8 cellular contexts compared by ENCODE assay signal in genomic region chr12:64221656-64222010, GRCh38. TPM values are rescaled to one million over a fixed set of nuclear protein-coding genes. Genes with fewer than 3 reads are reported as not detected.
DNase-seq lines count a peak whose midpoint lies in the region; ATAC-seq and TF ChIP-seq lines count a peak whose summit lies in the region.

No MANE protein-coding gene starts in this region.

- POLR2A ChIA-PET in CD8-positive, alpha-beta memory T cell (lab: Charles Lee) = interaction anchor here (0.8 to 1.3 kb wide), 3 partner anchors 12 to 183 kb away, joined by 3 to 4 read pairs (median 3); partner anchors contain the start of gene XPOT
- POLR2A ChIA-PET in naive thymus-derived CD4-positive, alpha-beta T cell (lab: Charles Lee) = interaction anchor here (0.7 to 1.2 kb wide), 4 partner anchors 181 to 1909 kb away, joined by 3 to 6 read pairs (median 4); partner anchors contain the start of genes LEMD3, LLPH and XPOT

- peak overlapping the region; percentile 97 for H3K27ac ChIP-seq in CD8-positive, alpha-beta memory T cell (ENCODE audit: low read depth, low read length)
- peak overlapping the region; percentile 92 for H3K27ac ChIP-seq in naive thymus-derived CD4-positive, alpha-beta T cell (ENCODE audit: low read depth, low read length)

- H3K36me3 Mint-ChIP-seq in CD8-positive, alpha-beta memory T cell = peaks cover 0 to 10% (median 0%) of the 10 kb centered on the region in 3 donors
- peaks cover 9% of the 10 kb centered on the region for H3K36me3 Mint-ChIP-seq in activated T-cell treated with anti-CD3 and anti-CD28 coated beads, Interleukin-2, amount 50 U/mL, for 24 hours (ENCODE audit: low read depth)
- peaks cover 0 to 2% (median 0%) of the 10 kb centered on the region in 5 donors for H3K36me3 Mint-ChIP-seq in naive thymus-derived CD4-positive, alpha-beta T cell
- H3K36me3 Mint-ChIP-seq in stimulated activated naive CD8-positive, alpha-beta T cell treated with anti-CD3 and anti-CD28 coated beads, Interleukin-15, Interleukin-2, amounts not matched to agents 100 ng/mL and 50 ng/mL, for 24 hours (ENCODE audit: low read depth) = no peaks in the 10 kb centered on the region

- peak overlapping the region; percentile 92 to 100 (median 96) for H3K4me3 Mint-ChIP-seq in CD8-positive, alpha-beta memory T cell
- H3K4me3 Mint-ChIP-seq in activated T-cell treated with anti-CD3 and anti-CD28 coated beads, Interleukin-2, amount 50 U/mL, for 24 hours = peak overlapping the region; percentile 88
- H3K4me3 Mint-ChIP-seq in naive thymus-derived CD4-positive, alpha-beta T cell = peak overlapping the region; percentile 86 to 100 (median 98)
- peak overlapping the region; percentile 96 for H3K4me3 Mint-ChIP-seq in stimulated activated naive CD8-positive, alpha-beta T cell treated with anti-CD3 and anti-CD28 coated beads, Interleukin-15, Interleukin-2, amounts not matched to agents 100 ng/mL and 50 ng/mL, for 24 hours

- no peak for TF ChIP-seq CTCF in fibroblast of mammary gland (conservative IDR thresholded peaks at IDR 0.05; ENCODE audit: control insufficient read depth, insufficient read depth, low read depth, low read length)

- peak in 3 of 5 donors; percentile 48 to 73 (median 57) for DNase-seq in CD8-positive, alpha-beta memory T cell
- DNase-seq in NCI-H82 treated with DMSO at 0.1 percent for 48 hours (lab: John Stamatoyannopoulos, UW; ENCODE audit: unreplicated experiment) (peak; percentile 72), fibroblast of mammary gland (ENCODE audit: low read depth) (peak; percentile 89)
- DNase-seq in activated T-cell treated with anti-CD3 and anti-CD28 coated beads, Interleukin-2, amount 50 U/mL, for 24 hours = no peak
- peak in 3 of 9 donors; percentile 50 to 61 (median 53) for DNase-seq in naive thymus-derived CD4-positive, alpha-beta T cell

- H3K27me3 ChIP-seq in CD8-positive, alpha-beta memory T cell (ENCODE audit: insufficient read depth, low read length, poor library complexity, severe bottlenecking) = no peaks in the 10 kb centered on the region
- H3K27me3 ChIP-seq in naive thymus-derived CD4-positive, alpha-beta T cell (ENCODE audit: control insufficient read depth in 2 of 2, insufficient read depth in 2 of 2, low read length in 2 of 2) = no peaks in the 10 kb centered on the region

- peak overlapping the region; percentile 94 to 100 (median 98) for H3K27ac Mint-ChIP-seq in CD8-positive, alpha-beta memory T cell
- peak overlapping the region; percentile 97 for H3K27ac Mint-ChIP-seq in activated T-cell treated with anti-CD3 and anti-CD28 coated beads, Interleukin-2, amount 50 U/mL, for 24 hours
- peak overlapping the region; percentile 94 to 100 (median 98) for H3K27ac Mint-ChIP-seq in naive thymus-derived CD4-positive, alpha-beta T cell
- H3K27ac Mint-ChIP-seq in stimulated activated naive CD8-positive, alpha-beta T cell treated with anti-CD3 and anti-CD28 coated beads, Interleukin-15, Interleukin-2, amounts not matched to agents 100 ng/mL and 50 ng/mL, for 24 hours = peak overlapping the region; percentile 99

- no peaks in the 10 kb centered on the region for H3K36me3 ChIP-seq in CD8-positive, alpha-beta memory T cell (ENCODE audit: insufficient read depth, low read length)
- no peaks in the 10 kb centered on the region for H3K36me3 ChIP-seq in naive thymus-derived CD4-positive, alpha-beta T cell (ENCODE audit: control insufficient read depth in 2 of 3, insufficient read depth in 3 of 3, low read length in 3 of 3)

- peaks cover 7 to 10% of the 10 kb centered on the region in 2 donors for H3K27me3 Mint-ChIP-seq in CD8-positive, alpha-beta memory T cell
- H3K27me3 Mint-ChIP-seq in activated T-cell treated with anti-CD3 and anti-CD28 coated beads, Interleukin-2, amount 50 U/mL, for 24 hours = peaks cover 2% of the 10 kb centered on the region
- peaks cover 0 to 19% (median 6%) of the 10 kb centered on the region in 5 donors for H3K27me3 Mint-ChIP-seq in naive thymus-derived CD4-positive, alpha-beta T cell
- H3K27me3 Mint-ChIP-seq in stimulated activated naive CD8-positive, alpha-beta T cell treated with anti-CD3 and anti-CD28 coated beads, Interleukin-15, Interleukin-2, amounts not matched to agents 100 ng/mL and 50 ng/mL, for 24 hours = peaks cover 2% of the 10 kb centered on the region

- CTCF ChIA-PET in CD8-positive, alpha-beta memory T cell (lab: Charles Lee) = interaction anchor here (0.6 to 1.5 kb wide), 2 partner anchors 11 to 575 kb away, joined by 4 read pairs; no protein-coding TSS in a partner anchor
- CTCF ChIA-PET in naive thymus-derived CD4-positive, alpha-beta T cell (lab: Charles Lee) = no interaction called here

- H3K4me1 Mint-ChIP-seq in CD8-positive, alpha-beta memory T cell = peaks cover 28 to 50% (median 48%) of the 10 kb centered on the region in 3 donors
- peaks cover 35% of the 10 kb centered on the region for H3K4me1 Mint-ChIP-seq in activated T-cell treated with anti-CD3 and anti-CD28 coated beads, Interleukin-2, amount 50 U/mL, for 24 hours (ENCODE audit: low read depth)
- peaks cover 17 to 51% (median 42%) of the 10 kb centered on the region in 7 donors for H3K4me1 Mint-ChIP-seq in naive thymus-derived CD4-positive, alpha-beta T cell
- peaks cover 37% of the 10 kb centered on the region for H3K4me1 Mint-ChIP-seq in stimulated activated naive CD8-positive, alpha-beta T cell treated with anti-CD3 and anti-CD28 coated beads, Interleukin-15, Interleukin-2, amounts not matched to agents 100 ng/mL and 50 ng/mL, for 24 hours (ENCODE audit: low read depth)

- intact Hi-C loops in naive thymus-derived CD4-positive, alpha-beta T cell (cut with micrococcal nuclease) = loop anchor here (1.0 to 10.0 kb wide), 16 partner anchors 166 to 1961 kb away; partner anchors contain the start of genes LEMD3 (in 2 of the 2), SRGAP1 (in 2 of the 2), TBK1 (in 2 of the 2) and XPOT (in 2 of the 2)

- peak; percentile 13 for ATAC-seq in GM19452 (IDR thresholded peaks at IDR 0.05; ENCODE audit: unreplicated experiment)
- peak; percentile 22 for ATAC-seq in HG03565 (IDR thresholded peaks at IDR 0.05; ENCODE audit: unreplicated experiment)
- peak; percentile 32 for ATAC-seq in naive thymus-derived CD4-positive, alpha-beta T cell

- H3K9me3 ChIP-seq in CD8-positive, alpha-beta memory T cell (ENCODE audit: low read length) = no peaks in the 10 kb centered on the region
- no peaks in the 10 kb centered on the region for H3K9me3 ChIP-seq in naive thymus-derived CD4-positive, alpha-beta T cell (ENCODE audit: control insufficient read depth in 2 of 3, low read length in 3 of 3)

- H3K4me1 ChIP-seq in CD8-positive, alpha-beta memory T cell (ENCODE audit: insufficient read depth, low read length) = peaks cover 14% of the 10 kb centered on the region
- peaks cover 8 to 19% of the 10 kb centered on the region in 2 donors for H3K4me1 ChIP-seq in naive thymus-derived CD4-positive, alpha-beta T cell (ENCODE audit: control insufficient read depth in 2 of 2, insufficient read depth in 2 of 2, low read length in 2 of 2)

- H3K9me3 Mint-ChIP-seq in CD8-positive, alpha-beta memory T cell = no peaks in the 10 kb centered on the region
- H3K9me3 Mint-ChIP-seq in activated T-cell treated with anti-CD3 and anti-CD28 coated beads, Interleukin-2, amount 50 U/mL, for 24 hours = no peaks in the 10 kb centered on the region
- H3K9me3 Mint-ChIP-seq in naive thymus-derived CD4-positive, alpha-beta T cell = peaks cover 0 to 2% (median 0%) of the 10 kb centered on the region in 11 donors
- no peaks in the 10 kb centered on the region for H3K9me3 Mint-ChIP-seq in stimulated activated naive CD8-positive, alpha-beta T cell treated with anti-CD3 and anti-CD28 coated beads, Interleukin-15, Interleukin-2, amounts not matched to agents 100 ng/mL and 50 ng/mL, for 24 hours

- peak overlapping the region; percentile 88 for H3K4me3 ChIP-seq in CD8-positive, alpha-beta memory T cell (ENCODE audit: low read length)
- H3K4me3 ChIP-seq in fibroblast of mammary gland (ENCODE audit: control insufficient read depth, low read depth, low read length) = peak overlapping the region; percentile 79
- peak overlapping the region; percentile 87 for H3K4me3 ChIP-seq in naive thymus-derived CD4-positive, alpha-beta T cell (ENCODE audit: low read length)

RNA-seq across cellular contexts. Expression of gene KICS2, which starts 0.5 kb away (rescaled TPM):
- 10 to 100 TPM; 14.2 to 15.7 TPM for total RNA-seq in CD8-positive, alpha-beta memory T cell
- 7.6 TPM for polyA plus RNA-seq in CD8-positive, alpha-beta memory T cell
- total RNA-seq in naive thymus-derived CD4-positive, alpha-beta T cell = 10 to 100 TPM; 11.7 to 26.9 (median 19.5) TPM
- polyA plus RNA-seq in naive thymus-derived CD4-positive, alpha-beta T cell = 10 to 100 TPM; 11.3 to 12.4 TPM
